ENCODE assay signal across 8 cellular contexts in the genomic region with DNA sequence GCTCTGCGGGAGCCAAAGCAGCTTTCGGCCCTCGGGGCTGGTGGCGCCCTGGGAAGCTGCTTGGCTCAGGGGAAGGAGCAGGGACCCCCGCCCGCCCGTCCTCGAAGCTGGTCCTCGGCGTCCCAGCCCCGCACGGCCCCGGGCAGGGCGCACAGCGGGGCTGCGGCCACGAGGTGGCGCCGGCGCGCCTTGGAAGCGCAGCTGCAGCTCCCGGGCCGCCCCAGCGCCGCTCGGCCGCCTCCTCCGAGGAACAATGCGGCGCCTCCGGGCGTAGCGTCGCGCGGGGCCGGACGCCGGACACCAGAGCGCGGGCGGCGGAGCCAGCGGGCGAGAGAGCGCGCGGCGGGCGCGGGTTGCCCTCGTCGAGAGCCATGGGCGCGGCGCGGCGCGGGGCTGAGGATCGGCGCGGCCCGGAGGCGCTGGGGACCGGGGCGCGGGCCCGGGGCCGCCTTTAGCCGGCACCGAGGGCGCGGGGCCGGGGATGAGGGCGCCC. TPM values are rescaled to one million over a fixed set of nuclear protein-coding genes. Genes with fewer than 3 reads are reported as not detected.
DNase-seq lines count a peak whose midpoint lies in the region; ATAC-seq and TF ChIP-seq lines count a peak whose summit lies in the region.

A gene with protein sequence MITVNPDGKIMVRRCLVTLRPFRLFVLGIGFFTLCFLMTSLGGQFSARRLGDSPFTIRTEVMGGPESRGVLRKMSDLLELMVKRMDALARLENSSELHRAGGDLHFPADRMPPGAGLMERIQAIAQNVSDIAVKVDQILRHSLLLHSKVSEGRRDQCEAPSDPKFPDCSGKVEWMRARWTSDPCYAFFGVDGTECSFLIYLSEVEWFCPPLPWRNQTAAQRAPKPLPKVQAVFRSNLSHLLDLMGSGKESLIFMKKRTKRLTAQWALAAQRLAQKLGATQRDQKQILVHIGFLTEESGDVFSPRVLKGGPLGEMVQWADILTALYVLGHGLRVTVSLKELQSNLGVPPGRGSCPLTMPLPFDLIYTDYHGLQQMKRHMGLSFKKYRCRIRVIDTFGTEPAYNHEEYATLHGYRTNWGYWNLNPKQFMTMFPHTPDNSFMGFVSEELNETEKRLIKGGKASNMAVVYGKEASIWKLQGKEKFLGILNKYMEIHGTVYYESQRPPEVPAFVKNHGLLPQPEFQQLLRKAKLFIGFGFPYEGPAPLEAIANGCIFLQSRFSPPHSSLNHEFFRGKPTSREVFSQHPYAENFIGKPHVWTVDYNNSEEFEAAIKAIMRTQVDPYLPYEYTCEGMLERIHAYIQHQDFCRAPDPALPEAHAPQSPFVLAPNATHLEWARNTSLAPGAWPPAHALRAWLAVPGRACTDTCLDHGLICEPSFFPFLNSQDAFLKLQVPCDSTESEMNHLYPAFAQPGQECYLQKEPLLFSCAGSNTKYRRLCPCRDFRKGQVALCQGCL (plus strand): TSS at position 229 of the 493 bp plus-strand sequence. CDS start 626 bp downstream, outside the sequence.

- peaks cover 42% of the 10 kb centered on the region for H3K4me1 ChIP-seq in Panc1 (ENCODE audit: control insufficient read depth, insufficient read depth, low read length)
- H3K4me1 ChIP-seq in neuron (ENCODE audit: insufficient read depth, low read length), result peaks cover 11% of the 10 kb centered on the region

- H3K36me3 ChIP-seq in Panc1 (ENCODE audit: control insufficient read depth, insufficient read depth, low read length) (no peaks in the 10 kb centered on the region), neuron (ENCODE audit: insufficient read depth, low read length) (peaks cover under 1% of the 10 kb centered on the region)

- BruUV-seq in Panc1 (replicated peaks; lab: Mats Ljungman, UMichigan), result no TSS peak

- intact Hi-C loops in Panc1 (cut with micrococcal nuclease; ENCODE audit: unreplicated experiment), result loop anchor here (2.0 kb wide), 1 partner anchor 51 kb away; no protein-coding TSS in a partner anchor

- H3K4me3 ChIP-seq in Panc1 (ENCODE audit: low read depth in 2 of 2, low read length in 2 of 2) (peak within 1 kb of the TSS; percentile 65 to 73), fibroblast of the aortic adventitia (ENCODE audit: low read depth, low read length) (peak within 1 kb of the TSS; percentile 37), neuron (ENCODE audit: low read length) (peak within 1 kb of the TSS; percentile 90)

- DNase-seq in NCI-H2107 (lab: John Stamatoyannopoulos, UW) (peak; percentile 53), NCI-H2107 treated with DMSO at 0.1 percent for 48 hours (lab: John Stamatoyannopoulos, UW; ENCODE audit: unreplicated experiment) (no peak), HS-5 (ENCODE audit: low read depth) (peak; percentile 38), Panc1 (ENCODE audit: low read depth, low spot score) (no peak), fibroblast of the aortic adventitia (ENCODE audit: low read depth) (peak; percentile 72)
- peak; percentile 70 for DNase-seq in activated T-helper 9 cell treated with anti-CD3 and anti-CD28 coated beads, Interleukin-2, amount 50 U/mL, for 16 hours (ENCODE audit: low read depth)
- DNase-seq in stimulated activated naive CD8-positive, alpha-beta T cell treated with anti-CD3 and anti-CD28 coated beads, Interleukin-15, amount 100 ng/mL, for 72 hours, result peak; percentile 77 to 86

- CTCF ChIA-PET in Panc1 (lab: Charles Lee), result interaction anchor here (0.5 to 1.3 kb wide), 11 partner anchors 9 to 198 kb away, joined by 3 to 18 read pairs (median 4); no protein-coding TSS in a partner anchor

- POLR2A ChIA-PET in Panc1 (lab: Charles Lee), result no interaction called here

- H3K9me3 ChIP-seq in Panc1 (ENCODE audit: control insufficient read depth, insufficient read depth, low read depth, low read length) (no peaks in the 10 kb centered on the region), neuron (ENCODE audit: low read length) (no peaks in the 10 kb centered on the region)

- H3K27ac Mint-ChIP-seq in stimulated activated naive CD8-positive, alpha-beta T cell treated with anti-CD3 and anti-CD28 coated beads, Interleukin-15, amount 100 ng/mL, for 72 hours, result no peak within 1 kb of the TSS

- H3K27me3 Mint-ChIP-seq in stimulated activated naive CD8-positive, alpha-beta T cell treated with anti-CD3 and anti-CD28 coated beads, Interleukin-15, amount 100 ng/mL, for 72 hours, result peaks cover 58% of the 10 kb centered on the region

- H3K27ac ChIP-seq in Panc1 (ENCODE audit: low read length), result peak within 1 kb of the TSS; percentile 78

- peak within 1 kb of the TSS; percentile 96 for H2AFZ ChIP-seq in neuron (ENCODE audit: low read depth, low read length)

- peaks cover 17% of the 10 kb centered on the region for H3K4me1 Mint-ChIP-seq in stimulated activated naive CD8-positive, alpha-beta T cell treated with anti-CD3 and anti-CD28 coated beads, Interleukin-15, amount 100 ng/mL, for 72 hours

- TF ChIP-seq CTCF in Panc1 (IDR thresholded peaks at IDR 0.05) (peak; percentile 99), fibroblast of the aortic adventitia (IDR thresholded peaks at IDR 0.05; ENCODE audit: insufficient read depth, low read length) (peak; percentile 51)

- peak within 1 kb of the TSS; percentile 71 to 76 for H3K4me3 Mint-ChIP-seq in stimulated activated naive CD8-positive, alpha-beta T cell treated with anti-CD3 and anti-CD28 coated beads, Interleukin-15, amount 100 ng/mL, for 72 hours

- H3K27me3 ChIP-seq in Panc1 (ENCODE audit: control insufficient read depth, insufficient read depth, low read length) (no peaks in the 10 kb centered on the region), neuron (ENCODE audit: insufficient read depth, low read length) (peaks cover 3% of the 10 kb centered on the region)

- in situ Hi-C loops in Panc1 (cut with HindIII; ENCODE audit: low pct_unique_long_range_greater_than_20kb, low sequenced_read_pairs), result no loop called here

- no peaks in the 10 kb centered on the region for H3K9me3 Mint-ChIP-seq in stimulated activated naive CD8-positive, alpha-beta T cell treated with anti-CD3 and anti-CD28 coated beads, Interleukin-15, amount 100 ng/mL, for 72 hours

- peak; percentile 80 for ATAC-seq in Panc1
- ATAC-seq in stimulated activated naive CD8-positive, alpha-beta T cell treated with anti-CD3 and anti-CD28 coated beads, Interleukin-15, amount 100 ng/mL, for 72 hours, result peak; percentile 93

RNA-seq across cellular contexts. Expression of the gene that starts here (rescaled TPM):
- total RNA-seq in Panc1 (2021; ENCODE audit: unreplicated experiment) (34.9 TPM), fibroblast of the aortic adventitia (ENCODE audit: low replicate concordance) (0.18 and 0.74 TPM in 2 replicates)
- polyA plus RNA-seq in Panc1 (2012; ENCODE audit: insufficient read length), result 22.1 TPM

Comparison
In these comparisons a context has a peak if more than half of its experiments do, and no peak if none do; other contexts are left out.
1. RNA of the gene that starts here (total RNA-seq): 34.9 TPM in Panc1 (single experiment); 0.18 to 0.74 TPM in fibroblast of the aortic adventitia; every median in the first group is over 10 times any median in the second.
2. DNase-seq: peak in NCI-H2107 (single experiment), HS-5 (single experiment), activated T-helper 9 cell treated with anti-CD3 and anti-CD28 coated beads, Interleukin-2, amount 50 U/mL, for 16 hours (single experiment) and stimulated activated naive CD8-positive, alpha-beta T cell treated with anti-CD3 and anti-CD28 coated beads, Interleukin-15, amount 100 ng/mL, for 72 hours (2 of 2); none in NCI-H2107 treated with DMSO at 0.1 percent for 48 hours (single experiment) and Panc1 (single experiment).
3. Peak in DNase-seq and H3K4me3 ChIP-seq in fibroblast of the aortic adventitia; RNA of the gene not detected or under 1 TPM.
4. H3K4me3 ChIP-seq: peak in every context shown above with its lines; median percentile 90 in neuron; 69 in Panc1; 37 in fibroblast of the aortic adventitia.